ENCODE assay signal across 8 cellular contexts in genomic region chr22:46044718-46045458, GRCh38.
DNase-seq lines count a peak whose midpoint lies in the region; ATAC-seq and TF ChIP-seq lines count a peak whose summit lies in the region.

No MANE protein-coding gene starts in this region.

- POLR2A ChIA-PET in activated B cell treated with CpG ODN at 0.5 μM for 24 hours (lab: Charles Lee) = interaction anchor here (0.6 to 3.6 kb wide), 9 partner anchors 8 to 27 kb away, joined by 3 to 34 read pairs (median 5); no protein-coding TSS in a partner anchor

- H3K9me3 Mint-ChIP-seq in Calu3 (ENCODE audit: low read depth, unreplicated experiment) = no peaks in the 10 kb centered on the region
- H3K9me3 Mint-ChIP-seq in activated B cell treated with CpG ODN at 0.5 μM for 24 hours = no peaks in the 10 kb centered on the region

- H3K27ac Mint-ChIP-seq in Calu3 (ENCODE audit: unreplicated experiment) (no peak overlapping the region), activated B cell treated with CpG ODN at 0.5 μM for 24 hours (peak overlapping the region; percentile 84)

- no peaks in the 10 kb centered on the region for H3K36me3 ChIP-seq in neural cell (ENCODE audit: insufficient read depth, low read length)

- TF ChIP-seq RAD21 in neural cell (conservative IDR thresholded peaks at IDR 0.05) = no peak

- no peak for TF ChIP-seq EP300 in neural cell (conservative IDR thresholded peaks at IDR 0.05; ENCODE audit: poor library complexity, severe bottlenecking)

- H3K4me3 ChIP-seq in fibroblast of the aortic adventitia (ENCODE audit: low read depth, low read length) (peak overlapping the region; percentile 71), neural cell (ENCODE audit: low read length) (no peak overlapping the region)

- ATAC-seq in activated B cell treated with CpG ODN at 0.5 μM for 24 hours (ENCODE audit: low read depth) (peak; percentile 58), HG03175 (IDR thresholded peaks at IDR 0.05; ENCODE audit: unreplicated experiment) (no peak), GM21390 (IDR thresholded peaks at IDR 0.05; ENCODE audit: unreplicated experiment) (no peak)

- peak overlapping the region; percentile 56 for H3K4me3 Mint-ChIP-seq in Calu3 (ENCODE audit: low read depth, unreplicated experiment)
- H3K4me3 Mint-ChIP-seq in activated B cell treated with CpG ODN at 0.5 μM for 24 hours = peak overlapping the region; percentile 86

- no peaks in the 10 kb centered on the region for H3F3A ChIP-seq in neural cell (ENCODE audit: insufficient read depth, low read length, poor library complexity, severe bottlenecking)

- TF ChIP-seq CTCF in Calu3 (IDR thresholded peaks at IDR 0.05; ENCODE audit: unreplicated experiment) (no peak), activated B cell treated with CpG ODN at 0.5 μM for 24 hours (IDR thresholded peaks at IDR 0.05) (no peak), fibroblast of the aortic adventitia (IDR thresholded peaks at IDR 0.05; ENCODE audit: insufficient read depth, low read length) (no peak), neural cell (IDR thresholded peaks at IDR 0.05; ENCODE audit: poor library complexity, severe bottlenecking) (no peak)

- H3K9ac ChIP-seq in neural cell (ENCODE audit: low read length) = no peak overlapping the region

- H3K9me3 ChIP-seq in neural cell (ENCODE audit: low read length) = no peaks in the 10 kb centered on the region

- intact Hi-C loops in Calu3 (cut with micrococcal nuclease; ENCODE audit: unreplicated experiment) (no loop called here), activated B cell treated with CpG ODN at 0.5 μM for 24 hours (cut with micrococcal nuclease) (loop anchor here (1.0 kb wide), 2 partner anchors 9 kb away; no protein-coding TSS in a partner anchor)

- H3K27me3 ChIP-seq in neural cell (ENCODE audit: insufficient read depth, low read depth, low read length) = peaks cover 92% of the 10 kb centered on the region

- H3K27ac ChIP-seq in neural cell (ENCODE audit: low read length) = no peak overlapping the region

- CTCF ChIA-PET in Calu3 (lab: Charles Lee) (no interaction called here), activated B cell treated with CpG ODN at 0.5 μM for 24 hours (lab: Charles Lee) (interaction anchor here (1.2 kb wide), 2 partner anchors 32 to 72 kb away, joined by 3 to 4 read pairs; no protein-coding TSS in a partner anchor)

- H3K4me1 Mint-ChIP-seq in Calu3 (ENCODE audit: low read depth, unreplicated experiment) = no peaks in the 10 kb centered on the region
- peaks cover 36% of the 10 kb centered on the region for H3K4me1 Mint-ChIP-seq in activated B cell treated with CpG ODN at 0.5 μM for 24 hours

- H3K36me3 Mint-ChIP-seq in Calu3 (ENCODE audit: insufficient read depth, unreplicated experiment) (peaks cover 6% of the 10 kb centered on the region), activated B cell treated with CpG ODN at 0.5 μM for 24 hours (ENCODE audit: low read depth) (no peaks in the 10 kb centered on the region)

- H3K9me2 ChIP-seq in neural cell (ENCODE audit: insufficient read depth, low read length) = no peaks in the 10 kb centered on the region

- no peaks in the 10 kb centered on the region for H3K27me3 Mint-ChIP-seq in Calu3 (ENCODE audit: unreplicated experiment)
- H3K27me3 Mint-ChIP-seq in activated B cell treated with CpG ODN at 0.5 μM for 24 hours = no peaks in the 10 kb centered on the region

- DNase-seq in Calu3 (peak; percentile 21), activated B cell treated with CpG ODN at 0.5 μM for 24 hours (no peak), fibroblast of the aortic adventitia (ENCODE audit: low read depth) (no peak), NOMO-1 treated with DMSO at 0.1 percent for 48 hours (lab: John Stamatoyannopoulos, UW; ENCODE audit: unreplicated experiment) (no peak), superior temporal gyrus (ENCODE audit: extremely low spot score) (no peak)

- H3K79me2 ChIP-seq in neural cell (replicated peaks; ENCODE audit: insufficient read depth, low read length) = no peaks in the 10 kb centered on the region

- no TSS peak for BruUV-seq in Calu3 (replicated peaks; lab: Mats Ljungman, UMichigan)

- no peak overlapping the region for H2AFZ ChIP-seq in neural cell (ENCODE audit: low read depth, low read length)

- no peaks in the 10 kb centered on the region for H4K20me1 ChIP-seq in neural cell (ENCODE audit: insufficient read depth)

- no peak overlapping the region for H3K4me2 ChIP-seq in neural cell (ENCODE audit: low read length)

TF ChIP-seq in neural cell, 6 proteins besides CTCF, POLR2A, EP300 and RAD21:
- TF ChIP-seq EZH2 (IDR thresholded peaks at IDR 0.05; ENCODE audit: borderline replicate concordance, insufficient read depth, low read length, poor library complexity, severe bottlenecking) (peak; percentile 58), SMC3 (conservative IDR thresholded peaks at IDR 0.05; ENCODE audit: poor library complexity) (no peak)
